22 cellular contexts compared by ENCODE assay signal in genomic region chr13:86918682-86919081, GRCh38.
"Had no signal": no experiment of that assay in that cellular context is flagged by ENCODE, and none has a peak within 500 bp of the region (broad histone marks: within the 10 kb centered on the region; RNA-seq: fewer than 3 reads in every experiment).

No MANE protein-coding gene starts in this region.

- H3K27ac Mint-ChIP-seq: naive B cell; nephron; stimulated activated memory B cell treated with anti-CD40 and anti-IgM and Interleukin-4, amounts not matched to agents 10 μg/mL and 1 μg/mL and 100 μg/mL, for 72 hours; stimulated activated naive CD8-positive, alpha-beta T cell treated with anti-CD3 and anti-CD28 coated beads, Interleukin-15, Interleukin-2, amounts not matched to agents 100 ng/mL and 50 ng/mL, for 24 hours had no signal

- H3K4me3 Mint-ChIP-seq: naive B cell; nephron; stimulated activated memory B cell treated with anti-CD40 and anti-IgM and Interleukin-4, amounts not matched to agents 10 μg/mL and 1 μg/mL and 100 μg/mL, for 72 hours; stimulated activated naive CD8-positive, alpha-beta T cell treated with anti-CD3 and anti-CD28 coated beads, Interleukin-15, Interleukin-2, amounts not matched to agents 100 ng/mL and 50 ng/mL, for 24 hours had no signal

- H3K36me3 ChIP-seq: colonic mucosa, neutrophil, right lobe of liver, spleen, tibial artery, upper lobe of right lung had no signal

- H3K4me3 ChIP-seq: colonic mucosa, lung, psoas muscle, right lobe of liver, spleen, tibial artery, upper lobe of right lung had no signal

- H3K27me3 ChIP-seq: colonic mucosa, foreskin keratinocyte, neutrophil, right lobe of liver, spleen, tibial artery, upper lobe of right lung had no signal

- H3K27me3 Mint-ChIP-seq: naive B cell; stimulated activated memory B cell treated with anti-CD40 and anti-IgM and Interleukin-4, amounts not matched to agents 10 μg/mL and 1 μg/mL and 100 μg/mL, for 72 hours; stimulated activated naive CD8-positive, alpha-beta T cell treated with anti-CD3 and anti-CD28 coated beads, Interleukin-15, Interleukin-2, amounts not matched to agents 100 ng/mL and 50 ng/mL, for 24 hours had no signal

- H3K4me1 Mint-ChIP-seq: naive B cell; nephron; stimulated activated memory B cell treated with anti-CD40 and anti-IgM and Interleukin-4, amounts not matched to agents 10 μg/mL and 1 μg/mL and 100 μg/mL, for 72 hours had no signal

- DNase-seq: colonic mucosa; dermis blood vessel endothelial cell; erythroblast; foreskin keratinocyte; left colon; left ventricle myocardium superior; mesenchymal stem cell; naive B cell; psoas muscle; retina; right lobe of liver; spleen; stimulated activated CD4-positive, alpha-beta T cell treated with anti-CD3 and anti-CD28 coated beads, Interleukin-15, amount 100 ng/mL, for 24 hours; stimulated activated CD4-positive, alpha-beta T cell treated with anti-CD3 and anti-CD28 coated beads, Interleukin-1b, Interleukin-23, amount 100 ng/mL, for 48 hours; stimulated activated CD4-positive, alpha-beta T cell treated with anti-CD3 and anti-CD28 coated beads, Interleukin-4, amount 100 ng/mL, for 24 hours; tibial artery; upper lobe of right lung had no signal

- H3K4me1 ChIP-seq: colonic mucosa, foreskin keratinocyte, psoas muscle, right lobe of liver, spleen, tibial artery, upper lobe of right lung had no signal

- H3K27ac ChIP-seq: colonic mucosa, foreskin keratinocyte, neutrophil, psoas muscle, right lobe of liver, spleen, tibial artery, upper lobe of right lung had no signal

- H3K9me3 ChIP-seq: colonic mucosa, neutrophil, psoas muscle, right lobe of liver, tibial artery, upper lobe of right lung had no signal

- H3K36me3 Mint-ChIP-seq: naive B cell; stimulated activated memory B cell treated with anti-CD40 and anti-IgM and Interleukin-4, amounts not matched to agents 10 μg/mL and 1 μg/mL and 100 μg/mL, for 72 hours had no signal

- ATAC-seq: foreskin keratinocyte; left colon; left ventricle myocardium superior; psoas muscle; right lobe of liver; stimulated activated memory B cell treated with anti-CD40 and anti-IgM and Interleukin-4, amounts not matched to agents 10 μg/mL and 1 μg/mL and 100 μg/mL, for 72 hours; upper lobe of right lung had no signal
